22 cellular contexts compared by ENCODE assay signal in genomic region chr9:114286146-114286679, GRCh38. TPM values are rescaled to one million over a fixed set of nuclear protein-coding genes. Genes with fewer than 3 reads are reported as not detected.
A peak's percentile ranks its signal among the peaks of the same experiment; 100 is the strongest.
DNase-seq lines count a peak whose midpoint lies in the region; ATAC-seq, FAIRE-seq and TF ChIP-seq lines count a peak whose summit lies in the region.
"Had no signal": no experiment of that assay in that cellular context is flagged by ENCODE, and none has a peak within 500 bp of the region (broad histone marks: within the 10 kb centered on the region; RNA-seq: fewer than 3 reads in every experiment).

No MANE protein-coding gene starts in this region.

- ATAC-seq in HepG2 (no peak), GM18505 (IDR thresholded peaks at IDR 0.05; ENCODE audit: unreplicated experiment) (no peak)
- ATAC-seq: psoas muscle; stimulated activated naive CD8-positive, alpha-beta T cell treated with anti-CD3 and anti-CD28 coated beads, Interleukin-15, amount 100 ng/mL, for 72 hours had no signal

- no peak for TF ChIP-seq RAD21 in HepG2 (CRISPR knock-in tag; IDR thresholded peaks at IDR 0.05)

- no peak overlapping the region for H3K4me3 ChIP-seq in adipocyte (ENCODE audit: low read length)
- H3K4me3 ChIP-seq in HepG2 (replicated peaks in 1 of 3; ENCODE audit: insufficient read depth in 1 of 3, low read depth in 2 of 3, low read length in 3 of 3), result no peak overlapping the region
- no peak overlapping the region for H3K4me3 ChIP-seq in smooth muscle cell
- H3K4me3 ChIP-seq: cardiac muscle cell, psoas muscle, upper lobe of left lung had no signal

- CTCF ChIA-PET in HepG2 (lab: Yijun Ruan, JAX; ENCODE audit: low intra/inter-chr PET ratio, low total read pairs), result no interaction called here

- H3K9me3 Mint-ChIP-seq in HFFc6, result no peaks in the 10 kb centered on the region
- no peaks in the 10 kb centered on the region for H3K9me3 Mint-ChIP-seq in immature natural killer cell
- H3K9me3 Mint-ChIP-seq: nephron progenitor cell; stimulated activated naive CD8-positive, alpha-beta T cell treated with anti-CD3 and anti-CD28 coated beads, Interleukin-15, amount 100 ng/mL, for 72 hours had no signal

- TF ChIP-seq CTCF in HFFc6 (IDR thresholded peaks at IDR 0.05), result no peak
- no peak for TF ChIP-seq CTCF in HepG2 (CRISPR knock-in tag; IDR thresholded peaks at IDR 0.05)
- no peak for TF ChIP-seq CTCF in smooth muscle cell (IDR thresholded peaks at IDR 0.05; ENCODE audit: borderline replicate concordance, insufficient read depth, poor library complexity, severe bottlenecking)

- no peak for TF ChIP-seq POLR2A in HepG2 (IDR thresholded peaks at IDR 0.05; ENCODE audit: insufficient read depth in 1 of 2, low read depth in 2 of 2, low read length in 2 of 2)
- no peak for TF ChIP-seq POLR2A in GM18505 (IDR thresholded peaks at IDR 0.05; ENCODE audit: borderline replicate concordance, extremely low read depth, insufficient read depth, insufficient read length)

- no peak for DNase-seq in HFFc6
- DNase-seq in adipocyte (ENCODE audit: low read depth), result no peak
- no peak for DNase-seq in HepG2 (ENCODE audit: low spot score)
- DNase-seq in smooth muscle cell (lab: John Stamatoyannopoulos, UW; ENCODE audit: unreplicated experiment), result no peak
- no peak for DNase-seq in DMS153 treated with DMSO at 0.1 percent for 48 hours (lab: John Stamatoyannopoulos, UW; ENCODE audit: unreplicated experiment)
- DNase-seq in immature natural killer cell, result no peak
- no peak for DNase-seq in NCI-H146 treated with DMSO at 0.1 percent for 48 hours (lab: John Stamatoyannopoulos, UW; ENCODE audit: unreplicated experiment)
- DNase-seq: activated CD4-positive, alpha-beta T cell treated with anti-CD3 and anti-CD28 coated beads for 1 hour; activated gamma-delta T cell; midbrain; NCI-H1105 treated with DMSO at 0.1 percent for 48 hours; NCI-H510A treated with DMSO at 0.1 percent for 48 hours had no signal

- H2AFZ ChIP-seq in HepG2 (ENCODE audit: low read length) (no peak overlapping the region), smooth muscle cell (ENCODE audit: low read depth) (no peak overlapping the region)

- peaks cover 75% of the 10 kb centered on the region for H3K4me1 Mint-ChIP-seq in HFFc6 (ENCODE audit: low read depth)
- no peaks in the 10 kb centered on the region for H3K4me1 Mint-ChIP-seq in immature natural killer cell

- H3K27me3 Mint-ChIP-seq in HFFc6 (ENCODE audit: insufficient read depth) (peaks cover 8% of the 10 kb centered on the region), immature natural killer cell (ENCODE audit: low read depth in 3 of 3) (peaks cover 0 to 3% (median 3%) of the 10 kb centered on the region in 3 donors)

- H3K27ac Mint-ChIP-seq in HFFc6, result peak overlapping the region; percentile 86
- H3K27ac Mint-ChIP-seq in immature natural killer cell, result no peak overlapping the region
- H3K27ac Mint-ChIP-seq: nephron progenitor cell; stimulated activated naive CD8-positive, alpha-beta T cell treated with anti-CD3 and anti-CD28 coated beads, Interleukin-15, amount 100 ng/mL, for 72 hours had no signal

- WGBS in HepG2 (ENCODE audit: low lambda C conversion rate), result 97% methylated on average over 10 of the region's 10 CpGs
- 80% methylated on average over 10 of the region's 10 CpGs for WGBS in smooth muscle cell (ENCODE audit: low lambda C conversion rate)

- peak overlapping the region; percentile 22; the same call in 1 of the 2 replicates for H3K4me3 Mint-ChIP-seq in HFFc6
- H3K4me3 Mint-ChIP-seq in immature natural killer cell, result no peak overlapping the region
- H3K4me3 Mint-ChIP-seq: nephron progenitor cell; stimulated activated naive CD8-positive, alpha-beta T cell treated with anti-CD3 and anti-CD28 coated beads, Interleukin-15, amount 100 ng/mL, for 72 hours had no signal

- H3K27me3 ChIP-seq in adipocyte (replicated peaks; ENCODE audit: control insufficient read depth, insufficient read depth, low read length) (no peaks in the 10 kb centered on the region), HepG2 (ENCODE audit: control insufficient read depth in 1 of 2, insufficient read depth in 2 of 2, low read length in 2 of 2) (no peaks in the 10 kb centered on the region), smooth muscle cell (ENCODE audit: low read depth) (no peaks in the 10 kb centered on the region)
- H3K27me3 ChIP-seq: cardiac muscle cell, foreskin keratinocyte, upper lobe of left lung had no signal

- peaks cover 20% of the 10 kb centered on the region for H3K4me1 ChIP-seq in adipocyte (ENCODE audit: control insufficient read depth, insufficient read depth, low read length)
- H3K4me1 ChIP-seq in HepG2 (ENCODE audit: insufficient read depth, low read length), result no peaks in the 10 kb centered on the region
- peaks cover 21% of the 10 kb centered on the region for H3K4me1 ChIP-seq in smooth muscle cell (ENCODE audit: low read depth)
- H3K4me1 ChIP-seq: psoas muscle, upper lobe of left lung had no signal

- POLR2A ChIA-PET in HepG2 (lab: Yijun Ruan, JAX), result interaction anchor here (1.2 kb wide), 1 partner anchor 204 kb away, joined by 4 read pairs; no protein-coding TSS in a partner anchor

- H3K36me3 ChIP-seq in adipocyte (ENCODE audit: control insufficient read depth, insufficient read depth, low read length, severe bottlenecking) (peaks cover 26% of the 10 kb centered on the region), HepG2 (replicated peaks in 1 of 2; ENCODE audit: control insufficient read depth in 1 of 2, insufficient read depth in 2 of 2, low read length in 2 of 2) (peaks cover 50 to 83% of the 10 kb centered on the region in 2 experiments), smooth muscle cell (ENCODE audit: low read depth) (no peaks in the 10 kb centered on the region)
- H3K36me3 ChIP-seq: cardiac muscle cell, upper lobe of left lung had no signal

- H3K9ac ChIP-seq in adipocyte (ENCODE audit: low read length) (peak overlapping the region; percentile 13), HepG2 (ENCODE audit: insufficient read depth, low read depth, low read length) (no peak overlapping the region), smooth muscle cell (ENCODE audit: low read depth) (no peak overlapping the region)

- in situ Hi-C loops in HepG2 (cut with HindIII; ENCODE audit: extremely low pct_ligation_motif_present, low pct_unique_long_range_greater_than_20kb), result no loop called here

- H3K27ac ChIP-seq in HepG2 (ENCODE audit: extremely low read length, insufficient read depth, low read length), result no peak overlapping the region
- peak overlapping the region; percentile 85 for H3K27ac ChIP-seq in smooth muscle cell (ENCODE audit: low read depth)
- H3K27ac ChIP-seq: cardiac muscle cell, epithelial cell of prostate, psoas muscle had no signal

- BruUV-seq in HepG2 (replicated peaks; lab: Mats Ljungman, UMichigan), result no TSS peak

- H3K36me3 Mint-ChIP-seq in HFFc6 (ENCODE audit: low read depth) (peaks cover 34% of the 10 kb centered on the region), immature natural killer cell (no peaks in the 10 kb centered on the region)

- FAIRE-seq in HepG2 (lab: Jason Lieb, UNC), result no peak

- H3K4me2 ChIP-seq in HepG2 (ENCODE audit: low read depth, low read length) (no peak overlapping the region), smooth muscle cell (peak overlapping the region; percentile 74)

- H3K79me2 ChIP-seq in HepG2 (ENCODE audit: insufficient read depth, low read length) (no peaks in the 10 kb centered on the region), smooth muscle cell (ENCODE audit: low read depth) (no peaks in the 10 kb centered on the region)

- peaks cover 8% of the 10 kb centered on the region for H3F3A ChIP-seq in smooth muscle cell (ENCODE audit: low read depth)

- H3K9me3 ChIP-seq in adipocyte (ENCODE audit: control insufficient read depth, low read length), result no peaks in the 10 kb centered on the region
- no peaks in the 10 kb centered on the region for H3K9me3 ChIP-seq in HepG2 (ENCODE audit: low read length)
- no peaks in the 10 kb centered on the region for H3K9me3 ChIP-seq in smooth muscle cell (replicated peaks; ENCODE audit: low read depth)
- H3K9me3 ChIP-seq: Caco-2, psoas muscle, upper lobe of left lung had no signal

- intact Hi-C loops in HepG2 (cut with micrococcal nuclease; ENCODE audit: unreplicated experiment), result no loop called here

- no peak for TF ChIP-seq EP300 in HepG2 (IDR thresholded peaks at IDR 0.05; ENCODE audit: low read depth in 2 of 2, low read length in 2 of 2)
- TF ChIP-seq EP300 in HepG2 (CRISPR knock-in tag; IDR thresholded peaks at IDR 0.05; ENCODE audit: borderline replicate concordance), result no peak

- no peaks in the 10 kb centered on the region for H4K20me1 ChIP-seq in HepG2 (ENCODE audit: insufficient read depth, low read length)
- no peaks in the 10 kb centered on the region for H4K20me1 ChIP-seq in smooth muscle cell (ENCODE audit: low read depth)

RNA-seq across cellular contexts. Expression of gene ORM1, which starts 36.7 kb away (rescaled TPM):
- total RNA-seq in HFFc6 (2021; fragmentation: NEBNext Ultra II Directional; extraction: Animal tissue kit (Norgen Biotek cat#: 25700)), result not detected
- total RNA-seq in HepG2 (2016; rRNA removed; fragmentation: Illumina TruSeq; extraction: Trizol) (327 and 699 TPM in 2 replicates), smooth muscle cell (not detected in 2 replicates)
- total RNA-seq in HepG2 (2016; cell fraction: cytosol; rRNA removed; fragmentation: Illumina TruSeq; extraction: Trizol; ENCODE audit: low read depth), result 148 and 154 TPM in 2 replicates
- 343 and 706 TPM in 2 replicates for total RNA-seq in HepG2 (2016; cell fraction: insoluble cytoplasmic fraction; rRNA removed; fragmentation: Illumina TruSeq; extraction: Trizol)
- total RNA-seq in HepG2 (2016; cell fraction: membrane; rRNA removed; fragmentation: Illumina TruSeq; extraction: Trizol), result 103 and 109 TPM in 2 replicates
- 507 and 557 TPM in 2 replicates for total RNA-seq in HepG2 (2016; cell fraction: nucleus; rRNA removed; fragmentation: Illumina TruSeq; extraction: Trizol)
- polyA plus RNA-seq in HepG2 (2011; rRNA removed) (1,180 and 1,355 TPM in 2 replicates), smooth muscle cell (0.46 and 0.74 TPM in 2 replicates), immature natural killer cell (not detected)
- polyA plus RNA-seq in HepG2 (2011; cell fraction: cytosol; rRNA removed), result 1,385 and 1,736 TPM in 2 replicates
- 375 and 530 TPM in 2 replicates for polyA plus RNA-seq in HepG2 (2011; cell fraction: nucleus; rRNA removed)
- polyA plus RNA-seq in HepG2 (2012), result 373 and 660 TPM in 2 replicates
- polyA plus RNA-seq in HepG2 (2016; cell fraction: cytosol; fragmentation: Illumina TruSeq; extraction: Trizol; ENCODE audit: low read depth), result 188 and 210 TPM in 2 replicates
- polyA plus RNA-seq in HepG2 (2016; cell fraction: insoluble cytoplasmic fraction; fragmentation: Illumina TruSeq; extraction: Trizol; ENCODE audit: low read depth), result 388 and 407 TPM in 2 replicates
- polyA plus RNA-seq in HepG2 (2016; cell fraction: membrane; fragmentation: Illumina TruSeq; extraction: Trizol; ENCODE audit: low read depth), result 103 and 105 TPM in 2 replicates
- polyA plus RNA-seq in HepG2 (2016; cell fraction: nucleus; fragmentation: Illumina TruSeq; extraction: Trizol; ENCODE audit: insufficient read depth, low read depth), result 956 and 1,026 TPM in 2 replicates
- polyA minus RNA-seq in HepG2 (2011; rRNA and poly(A)+ RNA removed; ENCODE audit: low replicate concordance), result 0.30 and 495 TPM in 2 replicates
- polyA minus RNA-seq in HepG2 (2011; cell fraction: cytosol; rRNA and poly(A)+ RNA removed), result 195 and 257 TPM in 2 replicates
- 78.8 and 152 TPM in 2 replicates for polyA minus RNA-seq in HepG2 (2011; cell fraction: nucleus; rRNA and poly(A)+ RNA removed)
- total RNA-seq: cardiac muscle cell, dermis microvascular lymphatic vessel endothelial cell, foreskin keratinocyte had no signal
- polyA plus RNA-seq: foreskin keratinocyte had no signal

RNA-seq across cellular contexts. Expression of gene ORM2, which starts 43.5 kb away (rescaled TPM):
- not detected for total RNA-seq in HFFc6 (2021; fragmentation: NEBNext Ultra II Directional; extraction: Animal tissue kit (Norgen Biotek cat#: 25700))
- 283 and 565 TPM in 2 replicates for total RNA-seq in HepG2 (2016; rRNA removed; fragmentation: Illumina TruSeq; extraction: Trizol)
- 120 and 126 TPM in 2 replicates for total RNA-seq in HepG2 (2016; cell fraction: cytosol; rRNA removed; fragmentation: Illumina TruSeq; extraction: Trizol; ENCODE audit: low read depth)
- total RNA-seq in HepG2 (2016; cell fraction: insoluble cytoplasmic fraction; rRNA removed; fragmentation: Illumina TruSeq; extraction: Trizol), result 282 and 590 TPM in 2 replicates
- 75.1 and 75.6 TPM in 2 replicates for total RNA-seq in HepG2 (2016; cell fraction: membrane; rRNA removed; fragmentation: Illumina TruSeq; extraction: Trizol)
- 420 and 454 TPM in 2 replicates for total RNA-seq in HepG2 (2016; cell fraction: nucleus; rRNA removed; fragmentation: Illumina TruSeq; extraction: Trizol)
- polyA plus RNA-seq in HepG2 (2011; rRNA removed), result 824 and 855 TPM in 2 replicates
- 632 and 711 TPM in 2 replicates for polyA plus RNA-seq in HepG2 (2011; cell fraction: cytosol; rRNA removed)
- polyA plus RNA-seq in HepG2 (2011; cell fraction: nucleus; rRNA removed), result 207 and 253 TPM in 2 replicates
- 237 and 362 TPM in 2 replicates for polyA plus RNA-seq in HepG2 (2012)
- polyA plus RNA-seq in HepG2 (2016; cell fraction: cytosol; fragmentation: Illumina TruSeq; extraction: Trizol; ENCODE audit: low read depth), result 125 and 138 TPM in 2 replicates
- 293 and 314 TPM in 2 replicates for polyA plus RNA-seq in HepG2 (2016; cell fraction: insoluble cytoplasmic fraction; fragmentation: Illumina TruSeq; extraction: Trizol; ENCODE audit: low read depth)
- 75.7 and 76.3 TPM in 2 replicates for polyA plus RNA-seq in HepG2 (2016; cell fraction: membrane; fragmentation: Illumina TruSeq; extraction: Trizol; ENCODE audit: low read depth)
- polyA plus RNA-seq in HepG2 (2016; cell fraction: nucleus; fragmentation: Illumina TruSeq; extraction: Trizol; ENCODE audit: insufficient read depth, low read depth), result 731 and 821 TPM in 2 replicates
- polyA minus RNA-seq in HepG2 (2011; rRNA and poly(A)+ RNA removed; ENCODE audit: low replicate concordance), result 257 TPM in 1 of 2 replicates, not detected in the other
- 147 and 150 TPM in 2 replicates for polyA minus RNA-seq in HepG2 (2011; cell fraction: cytosol; rRNA and poly(A)+ RNA removed)
- 41.2 and 60.7 TPM in 2 replicates for polyA minus RNA-seq in HepG2 (2011; cell fraction: nucleus; rRNA and poly(A)+ RNA removed)
- 0.27 TPM in 1 of 2 replicates, not detected in the other for total RNA-seq in smooth muscle cell
- polyA plus RNA-seq in smooth muscle cell, result not detected in 2 replicates
- polyA plus RNA-seq in immature natural killer cell, result not detected
- total RNA-seq: cardiac muscle cell, dermis microvascular lymphatic vessel endothelial cell, foreskin keratinocyte, psoas muscle had no signal
- polyA plus RNA-seq: cardiac muscle cell, foreskin keratinocyte had no signal

Comparison
In these comparisons a context has a peak if more than half of its experiments do, and no peak if none do; other contexts are left out.
1. RNA of gene ORM1, which starts 36.7 kb away (total RNA-seq): 103 to 706 TPM in HepG2; not detected in HFFc6 and not detected in smooth muscle cell; every median in the first group is over 100 times any median in the second.
2. RNA of gene ORM2, which starts 43.5 kb away (total RNA-seq): 75.1 to 590 TPM in HepG2; not detected in HFFc6 and 0.27 TPM in smooth muscle cell; every median in the first group is over 10 times any median in the second.